In the genomic region with DNA sequence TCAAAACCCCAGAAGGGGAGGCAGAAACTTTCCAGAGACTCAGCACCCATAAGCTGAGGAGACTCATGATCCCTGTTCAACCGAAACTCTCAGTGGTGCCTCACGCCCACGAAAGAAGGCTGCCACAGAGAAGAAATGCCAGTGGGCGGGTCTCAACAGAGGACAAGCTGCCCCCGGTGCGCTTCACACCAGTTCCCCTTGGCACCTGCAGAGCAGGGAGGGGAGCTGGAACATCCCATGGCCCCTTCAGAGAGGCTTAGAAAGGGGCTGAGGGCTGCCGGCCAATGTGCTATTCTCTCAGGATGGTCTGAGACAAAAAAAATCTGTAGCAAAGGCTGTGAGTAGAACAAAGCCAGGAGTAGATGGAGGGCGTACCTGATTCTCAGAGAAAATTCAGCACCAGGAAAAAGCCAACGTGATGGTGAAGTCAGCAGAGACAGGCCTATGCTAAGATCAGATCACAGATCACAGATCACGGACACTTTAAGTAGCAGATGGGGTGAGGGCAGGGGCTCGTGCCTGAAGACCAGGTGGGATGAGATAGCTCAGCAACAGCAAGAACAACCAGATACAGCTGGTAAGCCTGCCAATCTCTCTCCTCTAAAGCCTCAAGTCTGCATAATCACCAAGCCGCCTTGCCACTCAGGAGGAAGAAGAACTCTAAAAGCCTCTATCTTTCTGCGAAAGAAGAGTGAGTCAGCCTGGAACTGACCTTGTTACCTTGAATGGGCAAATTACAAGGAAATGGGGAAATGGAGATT, we compare ENCODE assay signal across 18 cellular contexts.
DNase-seq lines count a peak whose midpoint lies in the region; ATAC-seq, FAIRE-seq and TF ChIP-seq lines count a peak whose summit lies in the region.
"Had no signal": no experiment of that assay in that cellular context is flagged by ENCODE, and none has a peak within 500 bp of the region (broad histone marks: within the 10 kb centered on the region; RNA-seq: fewer than 3 reads in every experiment).

No MANE protein-coding gene starts in this region.

- no peak overlapping the region for H3K9ac ChIP-seq in H1 (replicated peaks in 1 of 4; ENCODE audit: extremely low read depth in 1 of 4, low read depth in 3 of 4, low read length in 3 of 4)
- H3K9ac ChIP-seq: SK-N-SH had no signal

- no peak overlapping the region for H2BK15ac ChIP-seq in H1 (ENCODE audit: low read length)

- H3K27ac ChIP-seq in H1 (ENCODE audit: low read depth, low read length) = no peak overlapping the region

- TF ChIP-seq RAD21 in H1 (IDR thresholded peaks at IDR 0.05 in 1 of 2, conservative IDR thresholded peaks at IDR 0.05 in 1 of 2; ENCODE audit: low read depth in 2 of 2, low read length in 2 of 2) = no peak

- no peak overlapping the region for H3K56ac ChIP-seq in H1 (replicated peaks; ENCODE audit: insufficient read length, low read depth, low read length)

- no peaks in the 10 kb centered on the region for H3K23me2 ChIP-seq in H1 (ENCODE audit: low read depth, low read length)

- H3K27me3 Mint-ChIP-seq in activated naive CD8-positive, alpha-beta T cell treated with anti-CD3 and anti-CD28 coated beads, Interleukin-2, amount 50 U/mL, for 24 hours = peaks cover 2% of the 10 kb centered on the region
- H3K27me3 Mint-ChIP-seq in activated naive CD8-positive, alpha-beta T cell treated with anti-CD3 and anti-CD28 coated beads for 36 hours = peaks cover 3% of the 10 kb centered on the region
- peaks cover 10% of the 10 kb centered on the region for H3K27me3 Mint-ChIP-seq in stimulated activated memory B cell treated with anti-CD40 and anti-IgM and Interleukin-4, amounts not matched to agents 10 μg/mL and 1 μg/mL and 100 μg/mL, for 72 hours

- H4K5ac ChIP-seq in H1 (ENCODE audit: insufficient read length, low read depth, low read length) = no peak overlapping the region

- H3K4me3 Mint-ChIP-seq in activated naive CD8-positive, alpha-beta T cell treated with anti-CD3 and anti-CD28 coated beads, Interleukin-2, amount 50 U/mL, for 24 hours = no peak overlapping the region
- H3K4me3 Mint-ChIP-seq in activated naive CD8-positive, alpha-beta T cell treated with anti-CD3 and anti-CD28 coated beads for 36 hours = no peak overlapping the region
- no peak overlapping the region for H3K4me3 Mint-ChIP-seq in stimulated activated memory B cell treated with anti-CD40 and anti-IgM and Interleukin-4, amounts not matched to agents 10 μg/mL and 1 μg/mL and 100 μg/mL, for 72 hours
- H3K4me3 Mint-ChIP-seq: T-cell had no signal

- DNase-seq in activated naive CD8-positive, alpha-beta T cell treated with anti-CD3 and anti-CD28 coated beads, Interleukin-2, amount 50 U/mL, for 24 hours = no peak
- no peak for DNase-seq in activated naive CD8-positive, alpha-beta T cell treated with anti-CD3 and anti-CD28 coated beads for 36 hours
- DNase-seq in NCI-H524 treated with DMSO at 0.1 percent for 48 hours (lab: John Stamatoyannopoulos, UW) = peak; percentile 49
- no peak for DNase-seq in H1 (ENCODE audit: low read depth in 1 of 2, low spot score in 2 of 2)
- DNase-seq in activated effector memory CD4-positive, alpha-beta T cell treated with Interleukin-2 at 50 U/mL for 16 hours = no peak
- DNase-seq in DMS53 (lab: John Stamatoyannopoulos, UW) = no peak
- DNase-seq: Caco-2, KBM-7, NCI-H1092, NCI-H146, NCI-H2081 treated with DMSO at 0.1 percent for 48 hours, NCI-H345, NCI-H748 treated with DMSO at 0.1 percent for 48 hours, Right ventricle myocardium superior, SK-N-SH, T-cell had no signal

- no peak overlapping the region for H4K91ac ChIP-seq in H1 (replicated peaks; ENCODE audit: insufficient read length, low read length)

- no peak overlapping the region for H2AK5ac ChIP-seq in H1 (ENCODE audit: low read depth, low read length)

- no peaks in the 10 kb centered on the region for H3K9me3 ChIP-seq in H1 (ENCODE audit: insufficient read depth in 2 of 2, low read depth in 1 of 2, low read length in 1 of 2)
- H3K9me3 ChIP-seq: Caco-2, SK-N-SH had no signal

- H3K4ac ChIP-seq in H1 (replicated peaks; ENCODE audit: insufficient read length, low read depth, low read length) = no peak overlapping the region

- ATAC-seq in activated naive CD8-positive, alpha-beta T cell treated with anti-CD3 and anti-CD28 coated beads, Interleukin-2, amount 50 U/mL, for 24 hours = peak; percentile 20
- peak; percentile 16 for ATAC-seq in stimulated activated memory B cell treated with anti-CD40 and anti-IgM and Interleukin-4, amounts not matched to agents 10 μg/mL and 1 μg/mL and 100 μg/mL, for 72 hours
- ATAC-seq in GM18511 (IDR thresholded peaks at IDR 0.05; ENCODE audit: unreplicated experiment) = no peak
- ATAC-seq: T-cell had no signal

- no peaks in the 10 kb centered on the region for H3K36me3 ChIP-seq in H1 (ENCODE audit: control insufficient read depth in 2 of 4, insufficient read depth in 4 of 4, low read length in 3 of 4)

- 0 out of 2 replicates have a peak overlapping the region, but pooled peaks have one; percentile 11 for H2BK20ac ChIP-seq in H1 (ENCODE audit: low read length)

- H2BK120ac ChIP-seq in H1 (replicated peaks; ENCODE audit: low read depth, low read length) = no peak overlapping the region

- H2AFZ ChIP-seq in H1 (ENCODE audit: low read length) = 0 out of 2 replicates have a peak overlapping the region, but pooled peaks have one; percentile 0

- no peak for FAIRE-seq in H1 (lab: Jason Lieb, UNC)

- peaks cover 4% of the 10 kb centered on the region for H3K4me1 Mint-ChIP-seq in activated naive CD8-positive, alpha-beta T cell treated with anti-CD3 and anti-CD28 coated beads, Interleukin-2, amount 50 U/mL, for 24 hours
- no peaks in the 10 kb centered on the region for H3K4me1 Mint-ChIP-seq in activated naive CD8-positive, alpha-beta T cell treated with anti-CD3 and anti-CD28 coated beads for 36 hours
- H3K4me1 Mint-ChIP-seq in stimulated activated memory B cell treated with anti-CD40 and anti-IgM and Interleukin-4, amounts not matched to agents 10 μg/mL and 1 μg/mL and 100 μg/mL, for 72 hours = no peaks in the 10 kb centered on the region
- H3K4me1 Mint-ChIP-seq: T-cell had no signal

- CTCF ChIA-PET in H1 (lab: Charles Lee; ENCODE audit: partially characterized antibody) = interaction anchor here (0.6 to 1.9 kb wide), 10 partner anchors 14 to 337 kb away, joined by 3 to 7 read pairs (median 3); no protein-coding TSS in a partner anchor

- H3K27me3 ChIP-seq in H1 (replicated peaks in 1 of 4; ENCODE audit: control insufficient read depth in 3 of 4, extremely low read depth in 1 of 4, insufficient read depth in 3 of 4, low read length in 3 of 4) = no peaks in the 10 kb centered on the region

- H3K14ac ChIP-seq in H1 (ENCODE audit: insufficient read length) = no peak overlapping the region

- TF ChIP-seq EP300 in H1 (IDR thresholded peaks at IDR 0.05; ENCODE audit: borderline replicate concordance in 1 of 2, low read depth in 2 of 2, low read length in 2 of 2) = no peak

- no peak overlapping the region for H3K4me3 ChIP-seq in H1 (ENCODE audit: extremely low read depth in 1 of 4, insufficient read depth in 2 of 4, low read depth in 3 of 4, low read length in 4 of 4)

- H3K36me3 Mint-ChIP-seq in activated naive CD8-positive, alpha-beta T cell treated with anti-CD3 and anti-CD28 coated beads, Interleukin-2, amount 50 U/mL, for 24 hours (ENCODE audit: low read depth) = no peaks in the 10 kb centered on the region
- no peaks in the 10 kb centered on the region for H3K36me3 Mint-ChIP-seq in activated naive CD8-positive, alpha-beta T cell treated with anti-CD3 and anti-CD28 coated beads for 36 hours
- H3K36me3 Mint-ChIP-seq in stimulated activated memory B cell treated with anti-CD40 and anti-IgM and Interleukin-4, amounts not matched to agents 10 μg/mL and 1 μg/mL and 100 μg/mL, for 72 hours = no peaks in the 10 kb centered on the region
- H3K36me3 Mint-ChIP-seq: T-cell had no signal

- no peak overlapping the region for H3K27ac Mint-ChIP-seq in activated naive CD8-positive, alpha-beta T cell treated with anti-CD3 and anti-CD28 coated beads, Interleukin-2, amount 50 U/mL, for 24 hours
- no peak overlapping the region for H3K27ac Mint-ChIP-seq in activated naive CD8-positive, alpha-beta T cell treated with anti-CD3 and anti-CD28 coated beads for 36 hours
- H3K27ac Mint-ChIP-seq in stimulated activated memory B cell treated with anti-CD40 and anti-IgM and Interleukin-4, amounts not matched to agents 10 μg/mL and 1 μg/mL and 100 μg/mL, for 72 hours = no peak overlapping the region
- H3K27ac Mint-ChIP-seq: T-cell had no signal

- POLR2A ChIA-PET in H1 (lab: Charles Lee; ENCODE audit: partially characterized antibody) = no interaction called here

- no peak overlapping the region for H3K4me2 ChIP-seq in H1 (ENCODE audit: insufficient read depth in 1 of 2, low read depth in 2 of 2, low read length in 2 of 2)
- H3K4me2 ChIP-seq: SK-N-SH had no signal

- H4K20me1 ChIP-seq in H1 (replicated peaks in 1 of 2; ENCODE audit: control insufficient read depth in 1 of 2, insufficient read depth in 2 of 2, low read length in 2 of 2) = no peaks in the 10 kb centered on the region

- no peak overlapping the region; the same call in 1 of the 2 replicates for H4K8ac ChIP-seq in H1 (ENCODE audit: extremely low read depth, insufficient read depth, low read length)

- H3K79me1 ChIP-seq in H1 (ENCODE audit: low read depth, low read length) = no peaks in the 10 kb centered on the region

- H3K4me1 ChIP-seq in H1 (replicated peaks in 1 of 4; ENCODE audit: control insufficient read depth in 3 of 4, insufficient read depth in 4 of 4, low read length in 3 of 4) = peaks cover 0 to 12% (median 7%) of the 10 kb centered on the region in 4 experiments; a peak in 4 of 7 replicates
- H3K4me1 ChIP-seq: Caco-2 had no signal

- 0 out of 2 replicates have a peak overlapping the region, but pooled peaks have one; percentile 18 for H2BK12ac ChIP-seq in H1 (ENCODE audit: low read depth, low read length)

- H3K79me2 ChIP-seq in H1 (ENCODE audit: control insufficient read depth in 1 of 2, insufficient read depth in 2 of 2, low read length in 2 of 2) = no peaks in the 10 kb centered on the region

- no peak for TF ChIP-seq CTCF in H1 (IDR thresholded peaks at IDR 0.05; ENCODE audit: control extremely low read depth in 1 of 3, insufficient read depth in 1 of 3, low read depth in 1 of 3, low read length in 3 of 3)

- H3K23ac ChIP-seq in H1 (ENCODE audit: insufficient read length) = no peak overlapping the region

- no peak overlapping the region for H3K18ac ChIP-seq in H1 (ENCODE audit: extremely low read depth, low read length)

- no peak overlapping the region for H2BK5ac ChIP-seq in H1 (ENCODE audit: low read depth, low read length)

- 85% methylated on average over 13 of the region's 13 CpGs; no CpG with 5 or more reads in 1 of the 2 experiments for WGBS in H1 (ENCODE audit: extremely low coverage in 1 of 2, insufficient coverage in 1 of 2, insufficient read length in 1 of 2, insufficient replicate concordance in 2 of 2, low coverage in 1 of 2, low lambda C conversion rate in 2 of 2, missing lambda C conversion rate in 1 of 2), 2 experiments

- TF ChIP-seq POLR2A in H1 (IDR thresholded peaks at IDR 0.05; ENCODE audit: control extremely low read depth in 1 of 2, low read depth in 2 of 2, low read length in 2 of 2) = no peak

- H3K9me3 Mint-ChIP-seq in activated naive CD8-positive, alpha-beta T cell treated with anti-CD3 and anti-CD28 coated beads, Interleukin-2, amount 50 U/mL, for 24 hours = no peaks in the 10 kb centered on the region
- no peaks in the 10 kb centered on the region for H3K9me3 Mint-ChIP-seq in activated naive CD8-positive, alpha-beta T cell treated with anti-CD3 and anti-CD28 coated beads for 36 hours
- H3K9me3 Mint-ChIP-seq in stimulated activated memory B cell treated with anti-CD40 and anti-IgM and Interleukin-4, amounts not matched to agents 10 μg/mL and 1 μg/mL and 100 μg/mL, for 72 hours = no peaks in the 10 kb centered on the region
- H3K9me3 Mint-ChIP-seq: T-cell had no signal
